1 cellular context compared by ENCODE assay signal in the genomic region with DNA sequence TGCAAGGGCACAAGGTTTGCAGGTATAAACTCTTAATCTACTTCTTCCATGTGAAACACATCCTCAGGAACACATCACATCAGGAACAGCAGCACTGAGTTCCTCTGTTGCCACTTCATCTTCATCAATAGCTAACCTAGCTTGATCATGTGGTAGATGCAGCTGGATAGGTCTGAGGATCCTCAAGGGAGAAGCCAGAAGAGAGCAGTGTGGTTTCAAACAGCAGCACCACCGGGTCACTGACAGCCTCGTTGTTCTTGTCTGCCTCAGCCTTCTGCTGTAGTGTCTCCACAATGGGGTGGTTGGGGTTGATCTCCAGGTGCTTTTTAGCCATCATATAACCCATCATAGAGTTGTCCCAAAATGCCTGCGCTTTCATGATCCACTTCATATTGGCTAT.
TF ChIP-seq lines count a peak whose summit lies in the region.

No MANE protein-coding gene starts in this region.

TF ChIP-seq in A549, 52 proteins besides CTCF, POLR2A, EP300 and RAD21 (continued from another document):
- no peak for TF ChIP-seq USF2 (IDR thresholded peaks at IDR 0.05)
